8 cellular contexts compared by ENCODE assay signal in the genomic region with DNA sequence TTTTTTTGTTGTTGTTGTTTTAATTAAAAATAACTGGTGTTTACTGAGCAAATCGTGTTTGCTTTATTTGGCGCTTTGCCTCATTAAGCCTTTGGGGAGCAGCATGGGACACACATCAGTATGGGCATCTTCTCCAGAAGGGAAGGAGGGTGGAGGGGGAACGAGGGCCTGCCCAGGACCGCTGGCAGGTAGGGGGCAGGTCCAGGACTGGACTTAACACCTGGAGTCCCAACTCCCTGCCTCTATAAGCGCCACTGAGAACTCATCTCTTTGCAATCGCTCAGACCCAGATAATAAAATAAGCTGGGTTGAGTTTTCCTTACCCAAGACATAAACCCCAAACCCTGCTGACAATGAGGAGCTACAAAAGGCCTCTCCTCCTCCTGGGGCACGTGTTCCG. TPM values are rescaled to one million over a fixed set of nuclear protein-coding genes. Genes with fewer than 3 reads are reported as not detected.
A peak's percentile ranks its signal among the peaks of the same experiment; 100 is the strongest.
DNase-seq lines count a peak whose midpoint lies in the region; ATAC-seq and TF ChIP-seq lines count a peak whose summit lies in the region.

No MANE protein-coding gene starts in this region.

- H2AK9ac ChIP-seq in IMR-90 (replicated peaks; ENCODE audit: low read depth, low read length, poor library complexity): peak overlapping the region; percentile 59

- H3K9me3 ChIP-seq in A673 (ENCODE audit: low read depth, low read length, poor library complexity, severe bottlenecking) (no peaks in the 10 kb centered on the region), IMR-90 (ENCODE audit: control insufficient read depth, insufficient read depth, low read length) (no peaks in the 10 kb centered on the region), body of pancreas (no peaks in the 10 kb centered on the region), muscle layer of colon (ENCODE audit: low read length) (no peaks in the 10 kb centered on the region)

- H3K4me1 ChIP-seq in A673 (ENCODE audit: insufficient read depth, low read length, poor library complexity, severe bottlenecking) (peaks cover 34% of the 10 kb centered on the region), IMR-90 (ENCODE audit: control insufficient read depth, insufficient read depth, low read length) (peaks cover 21% of the 10 kb centered on the region), body of pancreas (peaks cover 45% of the 10 kb centered on the region), muscle layer of colon (ENCODE audit: insufficient read depth, low read length) (peaks cover 81% of the 10 kb centered on the region)

- H3K23ac ChIP-seq in IMR-90 (ENCODE audit: low read depth, low read length): no peak overlapping the region

- peak overlapping the region; percentile 52 for H2BK120ac ChIP-seq in IMR-90 (ENCODE audit: low read depth, low read length)

- H3K9me1 ChIP-seq in IMR-90 (ENCODE audit: insufficient read depth, low read length): 0 out of 2 replicates have a peak, but pooled peaks cover 6% of the 10 kb centered on the region

- H3K14ac ChIP-seq in IMR-90 (replicated peaks; ENCODE audit: low read depth, low read length): no peak overlapping the region

- in situ Hi-C loops in IMR-90 (cut with MboI; ENCODE audit: low sequenced_read_pairs): no loop called here

- CTCF ChIA-PET in A673 (lab: Charles Lee): interaction anchor here (0.6 kb wide), 1 partner anchor 167 kb away, joined by 10 read pairs; no protein-coding TSS in a partner anchor
- CTCF ChIA-PET in IMR-90 (lab: Yijun Ruan, JAX): interaction anchor here (1.5 kb wide), 1 partner anchor 12 kb away, joined by 4 read pairs; no protein-coding TSS in a partner anchor
- CTCF ChIA-PET in GM10248 (lab: Yijun Ruan, JAX): interaction anchor here (1.1 to 4.7 kb wide), 10 partner anchors 11 to 117 kb away, joined by 3 to 32 read pairs (median 4); no protein-coding TSS in a partner anchor

- dilution Hi-C loops in IMR-90 (cut with HindIII; ENCODE audit: low sequenced_read_pairs, unreplicated experiment): no loop called here

- H2BK15ac ChIP-seq in IMR-90 (ENCODE audit: low read depth, low read length): peak overlapping the region; percentile 65; the same call in 1 of the 3 replicates

- no peak for TF ChIP-seq POLR2A in IMR-90 (IDR thresholded peaks at IDR 0.05; ENCODE audit: low read depth, low read length)
- no peak for TF ChIP-seq POLR2A in body of pancreas (IDR thresholded peaks at IDR 0.05)

- H3K4ac ChIP-seq in IMR-90 (ENCODE audit: low read depth, low read length): peak overlapping the region; percentile 56

- intact Hi-C loops in A673 (cut with micrococcal nuclease; ENCODE audit: unreplicated experiment) (no loop called here), IMR-90 (cut with micrococcal nuclease) (no loop called here), body of pancreas (cut with DNase I) (no loop called here)

- H3K27ac ChIP-seq in A673 (ENCODE audit: low read depth, low read length, poor library complexity, severe bottlenecking): peak overlapping the region; percentile 85
- peak overlapping the region; percentile 43; the same call in 1 of the 2 replicates for H3K27ac ChIP-seq in IMR-90 (ENCODE audit: insufficient read depth, low read length)
- peak overlapping the region; percentile 51 to 78 (median 62) for H3K27ac ChIP-seq in body of pancreas
- peak overlapping the region; percentile 96 for H3K27ac ChIP-seq in muscle layer of colon (ENCODE audit: low read depth, low read length)

- peak overlapping the region; percentile 82 for H2AFZ ChIP-seq in IMR-90 (replicated peaks; ENCODE audit: low read length, poor library complexity)

- peak overlapping the region; percentile 65; the same call in 1 of the 2 replicates for H4K91ac ChIP-seq in IMR-90 (ENCODE audit: insufficient read depth, low read depth, low read length)

- H3K4me3 ChIP-seq in A673 (ENCODE audit: low read depth, low read length, poor library complexity, severe bottlenecking) (no peak overlapping the region), IMR-90 (ENCODE audit: insufficient read depth, low read depth, low read length) (no peak overlapping the region), body of pancreas (no peak overlapping the region), muscle layer of colon (ENCODE audit: low read depth in 1 of 2, low read length in 2 of 2) (peak overlapping the region; percentile 7 to 73)

- peak overlapping the region in 1 of 2 experiments; percentile 61; a peak in 1 of 4 replicates for H4K8ac ChIP-seq in IMR-90 (ENCODE audit: low read depth in 2 of 2, low read length in 2 of 2)

- DNase-seq in A673 (ENCODE audit: low spot score): no peak
- no peak for DNase-seq in IMR-90
- no peak for DNase-seq in body of pancreas
- no peak for DNase-seq in GM10248 (ENCODE audit: extremely low spot score)
- DNase-seq in GM19240 (ENCODE audit: insufficient read length, low spot score): no peak
- DNase-seq in inferior parietal cortex (ENCODE audit: extremely low spot score): no peak
- no peak for DNase-seq in cerebellar nuclear complex (lab: John Stamatoyannopoulos, UW)

- no peak for TF ChIP-seq RAD21 in IMR-90 (IDR thresholded peaks at IDR 0.05; ENCODE audit: low read length)

- no peak for ATAC-seq in IMR-90 (ENCODE audit: low read depth)
- ATAC-seq in body of pancreas: no peak

- POLR2A ChIA-PET in A673 (lab: Charles Lee; ENCODE audit: low non-redundant PET) (interaction anchor here (0.7 kb wide), 1 partner anchor 658 kb away, joined by 3 read pairs; no protein-coding TSS in a partner anchor), IMR-90 (lab: Charles Lee; ENCODE audit: unreplicated experiment) (no interaction called here), GM10248 (lab: Yijun Ruan, JAX) (no interaction called here)

- no peak overlapping the region for H3K9ac ChIP-seq in IMR-90 (ENCODE audit: low read depth, low read length)
- H3K9ac ChIP-seq in muscle layer of colon (ENCODE audit: low read length): peak overlapping the region; percentile 35

- TF ChIP-seq CTCF in A673 (conservative IDR thresholded peaks at IDR 0.05; ENCODE audit: low read depth, low read length) (no peak), IMR-90 (conservative IDR thresholded peaks at IDR 0.05; ENCODE audit: low read depth, low read length) (no peak), body of pancreas (IDR thresholded peaks at IDR 0.05) (no peak), GM10248 (IDR thresholded peaks at IDR 0.05; ENCODE audit: control extremely low read depth, extremely low read depth, low read depth, missing control alignments) (no peak)

- peak overlapping the region; percentile 74 for H2AK5ac ChIP-seq in IMR-90 (ENCODE audit: low read depth, low read length)

- no CpG with 5 or more reads among the region's 8 CpGs for WGBS in IMR-90 (ENCODE audit: extremely low coverage in 2 of 2, insufficient read length in 1 of 2), 2 experiments
- WGBS in body of pancreas, 2 donors: 35 to 51% methylated on average over 8 of the region's 8 CpGs

- H2BK5ac ChIP-seq in IMR-90 (ENCODE audit: low read depth, low read length, poor library complexity, severe bottlenecking): no peak overlapping the region

- H4K5ac ChIP-seq in IMR-90 (ENCODE audit: low read depth, low read length): peak overlapping the region; percentile 42; the same call in 1 of the 2 replicates

- H2BK20ac ChIP-seq in IMR-90 (ENCODE audit: low read depth, low read length): no peak overlapping the region

- no peaks in the 10 kb centered on the region; the same call in 1 of the 2 replicates for H4K20me1 ChIP-seq in IMR-90 (ENCODE audit: insufficient read depth, low read length)

- H3K27me3 ChIP-seq in A673 (replicated peaks; ENCODE audit: insufficient read depth, low read depth, low read length, poor library complexity): no peaks in the 10 kb centered on the region
- H3K27me3 ChIP-seq in IMR-90 (ENCODE audit: control insufficient read depth, insufficient read depth, low read length): peaks cover 19% of the 10 kb centered on the region
- no peaks in the 10 kb centered on the region for H3K27me3 ChIP-seq in body of pancreas
- H3K27me3 ChIP-seq in muscle layer of colon (ENCODE audit: control insufficient read depth in 1 of 2, insufficient read depth in 2 of 2, low read length in 2 of 2): no peaks in the 10 kb centered on the region

- peak overlapping the region; percentile 69; the same call in 1 of the 2 replicates for H3K4me2 ChIP-seq in IMR-90 (ENCODE audit: low read depth, low read length)

- no peak overlapping the region for H3K56ac ChIP-seq in IMR-90 (ENCODE audit: extremely low read depth, insufficient read depth, low read length)

- no TSS peak for BruUV-seq in A673 (replicated peaks; lab: Mats Ljungman, UMichigan)
- no TSS peak for BruUV-seq in IMR-90 (replicated peaks; lab: Mats Ljungman, UMichigan)

- no peaks in the 10 kb centered on the region; a peak in 1 of 4 replicates for H3K79me1 ChIP-seq in IMR-90 (ENCODE audit: low read depth in 1 of 2, low read length in 2 of 2)

- H3K36me3 ChIP-seq in A673 (ENCODE audit: insufficient read depth, low read length, poor library complexity, severe bottlenecking) (no peaks in the 10 kb centered on the region), IMR-90 (ENCODE audit: control insufficient read depth, insufficient read depth, low read length) (no peaks in the 10 kb centered on the region), body of pancreas (replicated peaks in 1 of 2; ENCODE audit: insufficient read depth in 1 of 2, low read depth in 2 of 2) (no peaks in the 10 kb centered on the region), muscle layer of colon (ENCODE audit: insufficient read depth, low read length) (no peaks in the 10 kb centered on the region)

- H3K18ac ChIP-seq in IMR-90 (ENCODE audit: low read depth, low read length): peak overlapping the region; percentile 20; the same call in 1 of the 2 replicates

TF ChIP-seq in IMR-90, 13 proteins besides CTCF, POLR2A, EP300 and RAD21 (continues in another document):
- TF ChIP-seq MAFK (IDR thresholded peaks at IDR 0.05; ENCODE audit: low read depth, low read length) (no peak), BHLHE40 (IDR thresholded peaks at IDR 0.05; ENCODE audit: low read depth, low read length) (no peak), RCOR1 (IDR thresholded peaks at IDR 0.05; ENCODE audit: insufficient replicate concordance, low read length) (no peak), RFX5 (IDR thresholded peaks at IDR 0.05; ENCODE audit: low read depth, low read length) (no peak)
- TF ChIP-seq, protein P1, sequence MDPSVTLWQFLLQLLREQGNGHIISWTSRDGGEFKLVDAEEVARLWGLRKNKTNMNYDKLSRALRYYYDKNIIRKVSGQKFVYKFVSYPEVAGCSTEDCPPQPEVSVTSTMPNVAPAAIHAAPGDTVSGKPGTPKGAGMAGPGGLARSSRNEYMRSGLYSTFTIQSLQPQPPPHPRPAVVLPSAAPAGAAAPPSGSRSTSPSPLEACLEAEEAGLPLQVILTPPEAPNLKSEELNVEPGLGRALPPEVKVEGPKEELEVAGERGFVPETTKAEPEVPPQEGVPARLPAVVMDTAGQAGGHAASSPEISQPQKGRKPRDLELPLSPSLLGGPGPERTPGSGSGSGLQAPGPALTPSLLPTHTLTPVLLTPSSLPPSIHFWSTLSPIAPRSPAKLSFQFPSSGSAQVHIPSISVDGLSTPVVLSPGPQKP (IDR thresholded peaks at IDR 0.05; ENCODE audit: borderline replicate concordance, low read depth, low read length): no peak

RNA-seq across cellular contexts. Expression of a gene that starts 15.1 kb away (rescaled TPM):
- 3.4 and 6.2 TPM in 2 replicates for total RNA-seq in A673 (2021)
- total RNA-seq in IMR-90 (2012; rRNA removed): under 0.01 and 0.36 TPM in 2 replicates
- 0.14 and 0.19 TPM in 2 replicates for polyA plus RNA-seq in IMR-90 (2012; rRNA removed)
- polyA plus RNA-seq in IMR-90 (2012; cell fraction: cytosol; rRNA removed): 0.13 and 0.23 TPM in 2 replicates
- polyA plus RNA-seq in IMR-90 (2012; cell fraction: nucleus; rRNA removed; ENCODE audit: low replicate concordance): 0.20 and 0.23 TPM in 2 replicates
- total RNA-seq in body of pancreas: 1 to 10 TPM; 7.5 to 7.6 TPM

Comparison
In these comparisons a context has a peak if more than half of its experiments do, and no peak if none do; other contexts are left out.
1. H3K27ac ChIP-seq: peak in every context shown above with its lines; median percentile 96 in muscle layer of colon; 85 in A673; 62 in body of pancreas; 43 in IMR-90.
2. H3K4me3 ChIP-seq: peak in muscle layer of colon (2 of 2); none in A673 (single experiment), IMR-90 (single experiment) and body of pancreas (0 of 2).